In genomic region chr12:68831751-68832503, GRCh38 we compare ENCODE assay signal across 16 cellular contexts. TPM values are rescaled to one million over a fixed set of nuclear protein-coding genes. Genes with fewer than 3 reads are reported as not detected.
DNase-seq lines count a peak whose midpoint lies in the region; ATAC-seq, FAIRE-seq and TF ChIP-seq lines count a peak whose summit lies in the region.
"Had no signal": no experiment of that assay in that cellular context is flagged by ENCODE, and none has a peak within 500 bp of the region (broad histone marks: within the 10 kb centered on the region; RNA-seq: fewer than 3 reads in every experiment).

No MANE protein-coding gene starts in this region.

- no peak for DNase-seq in H54 (ENCODE audit: insufficient read length, low spot score)
- DNase-seq in SJSA1 (ENCODE audit: low read depth in 1 of 2, low spot score in 2 of 2): peak; percentile 86 to 97
- no peak for DNase-seq in mesothelial cell of epicardium (ENCODE audit: low spot score in 2 of 2, unreplicated experiment in 2 of 2)
- no peak for DNase-seq in T1000 (lab: John Stamatoyannopoulos, UW)
- no peak for DNase-seq in activated CD4-positive, alpha-beta memory T cell treated with anti-CD3 and anti-CD28 coated beads, Interleukin-2, amount 10 ng/mL, durations not matched to agents 7 days and 5 days
- DNase-seq in NCI-H187 treated with DMSO at 0.1 percent for 48 hours (lab: John Stamatoyannopoulos, UW): no peak
- DNase-seq: DMS79, NCI-H1930, NCI-H524 treated with DMSO at 0.1 percent for 48 hours, PC-9, SIG-M5 had no signal

- peak overlapping the region; percentile 85 for H3K27ac Mint-ChIP-seq in mesothelial cell of epicardium
- no peak overlapping the region for H3K27ac Mint-ChIP-seq in activated CD4-positive, alpha-beta memory T cell treated with anti-CD3 and anti-CD28 coated beads, Interleukin-2, amount 10 ng/mL, durations not matched to agents 7 days and 5 days

- TF ChIP-seq CTCF in mesothelial cell of epicardium (IDR thresholded peaks at IDR 0.05; ENCODE audit: unreplicated experiment): no peak

- FAIRE-seq in H54 (lab: Jason Lieb, UNC): peak; percentile 48

- peaks cover 98% of the 10 kb centered on the region for H4K20me1 ChIP-seq in BLaER1

- no peaks in the 10 kb centered on the region for H3K27me3 Mint-ChIP-seq in mesothelial cell of epicardium (ENCODE audit: low read depth)
- no peaks in the 10 kb centered on the region for H3K27me3 Mint-ChIP-seq in activated CD4-positive, alpha-beta memory T cell treated with anti-CD3 and anti-CD28 coated beads, Interleukin-2, amount 10 ng/mL, durations not matched to agents 7 days and 5 days

- H3K4me3 ChIP-seq in BLaER1 (no peak overlapping the region), SJSA1 (no peak overlapping the region)
- H3K4me3 ChIP-seq: PC-9 had no signal

- H3K4me2 ChIP-seq in BLaER1: peak overlapping the region; percentile 30; the same call in 1 of the 2 replicates
- H3K4me2 ChIP-seq: PC-9 had no signal

- H3K9ac ChIP-seq in BLaER1: no peak overlapping the region

- H3K4me1 Mint-ChIP-seq in mesothelial cell of epicardium: peaks cover 16% of the 10 kb centered on the region
- peaks cover 20% of the 10 kb centered on the region for H3K4me1 Mint-ChIP-seq in activated CD4-positive, alpha-beta memory T cell treated with anti-CD3 and anti-CD28 coated beads, Interleukin-2, amount 10 ng/mL, durations not matched to agents 7 days and 5 days

- H3K36me3 Mint-ChIP-seq in mesothelial cell of epicardium: peaks cover 33% of the 10 kb centered on the region
- peaks cover 52% of the 10 kb centered on the region for H3K36me3 Mint-ChIP-seq in activated CD4-positive, alpha-beta memory T cell treated with anti-CD3 and anti-CD28 coated beads, Interleukin-2, amount 10 ng/mL, durations not matched to agents 7 days and 5 days (ENCODE audit: low read depth)

- CTCF ChIA-PET in activated CD4-positive, alpha-beta memory T cell treated with anti-CD3 and anti-CD28 coated beads, Interleukin-2, amount 10 ng/mL, durations not matched to agents 7 days and 5 days (lab: Charles Lee): interaction anchor here (1.1 to 3.4 kb wide), 5 partner anchors 9 to 24 kb away, joined by 4 to 65 read pairs (median 24); partner anchors contain the start of gene MDM2

- ATAC-seq in HG03520 (IDR thresholded peaks at IDR 0.05; ENCODE audit: unreplicated experiment): no peak
- ATAC-seq: HCT116 had no signal

- no peak for TF ChIP-seq POLR2A in H54 (IDR thresholded peaks at IDR 0.05; ENCODE audit: low read depth, low read length)

- no peaks in the 10 kb centered on the region for H3K27me3 ChIP-seq in BLaER1
- no peaks in the 10 kb centered on the region for H3K27me3 ChIP-seq in SJSA1 (replicated peaks)

- POLR2A ChIA-PET in activated CD4-positive, alpha-beta memory T cell treated with anti-CD3 and anti-CD28 coated beads, Interleukin-2, amount 10 ng/mL, durations not matched to agents 7 days and 5 days (lab: Charles Lee): interaction anchor here (2.2 kb wide), 1 partner anchor 11 kb away, joined by 13 read pairs; no protein-coding TSS in a partner anchor

- H3K27ac ChIP-seq in BLaER1 (no peak overlapping the region), SJSA1 (no peak overlapping the region; the same call in 1 of the 2 replicates)
- H3K27ac ChIP-seq: C4-2B, PC-9, RWPE1 had no signal

- no peak overlapping the region for H3K4me3 Mint-ChIP-seq in mesothelial cell of epicardium
- no peak overlapping the region for H3K4me3 Mint-ChIP-seq in activated CD4-positive, alpha-beta memory T cell treated with anti-CD3 and anti-CD28 coated beads, Interleukin-2, amount 10 ng/mL, durations not matched to agents 7 days and 5 days

- H3K9me3 Mint-ChIP-seq in mesothelial cell of epicardium: no peaks in the 10 kb centered on the region
- no peaks in the 10 kb centered on the region for H3K9me3 Mint-ChIP-seq in activated CD4-positive, alpha-beta memory T cell treated with anti-CD3 and anti-CD28 coated beads, Interleukin-2, amount 10 ng/mL, durations not matched to agents 7 days and 5 days

- peaks cover 95% of the 10 kb centered on the region for H3K36me3 ChIP-seq in BLaER1
- peaks cover 95% of the 10 kb centered on the region for H3K36me3 ChIP-seq in SJSA1

- H3K9me3 ChIP-seq in BLaER1 (no peaks in the 10 kb centered on the region), SJSA1 (replicated peaks) (no peaks in the 10 kb centered on the region)

- peaks cover 71% of the 10 kb centered on the region for H3K4me1 ChIP-seq in BLaER1
- H3K4me1 ChIP-seq in SJSA1 (replicated peaks): peaks cover 16% of the 10 kb centered on the region

RNA-seq across cellular contexts. Expression of gene MDM2, which starts 23.9 kb away (rescaled TPM):
- total RNA-seq in SJSA1 (2014; rRNA removed; shearing (Covaris generic)): 2,133 and 2,408 TPM in 2 replicates
- total RNA-seq in mesothelial cell of epicardium: 181 to 182 TPM (median 181 TPM) in 3 replicates
- 100 to 1,000 TPM; 194 to 201 TPM for total RNA-seq in activated CD4-positive, alpha-beta memory T cell treated with anti-CD3 and anti-CD28 coated beads, Interleukin-2, amount 10 ng/mL, durations not matched to agents 7 days and 5 days

Comparison
In these comparisons a context has a peak if more than half of its experiments do, and no peak if none do; other contexts are left out.
1. DNase-seq: peak in SJSA1 (2 of 2); none in H54 (single experiment), mesothelial cell of epicardium (0 of 2), T1000 (single experiment), activated CD4-positive, alpha-beta memory T cell treated with anti-CD3 and anti-CD28 coated beads, Interleukin-2, amount 10 ng/mL, durations not matched to agents 7 days and 5 days (single experiment) and NCI-H187 treated with DMSO at 0.1 percent for 48 hours (single experiment).
2. RNA of gene MDM2, which starts 23.9 kb away (total RNA-seq): 2,133 to 2,408 TPM in SJSA1; 194 to 201 TPM in activated CD4-positive, alpha-beta memory T cell treated with anti-CD3 and anti-CD28 coated beads, Interleukin-2, amount 10 ng/mL, durations not matched to agents 7 days and 5 days and 181 to 182 TPM in mesothelial cell of epicardium; every median in the first group is over 10 times any median in the second.